In genomic region chr16:57462978-57463362, GRCh38 we compare ENCODE assay signal across 8 cellular contexts. TPM values are rescaled to one million over a fixed set of nuclear protein-coding genes. Genes with fewer than 3 reads are reported as not detected.
DNase-seq lines count a peak whose midpoint lies in the region; ATAC-seq and TF ChIP-seq lines count a peak whose summit lies in the region.

No MANE protein-coding gene starts in this region.

- H3K36me3 ChIP-seq in mucosa of descending colon (ENCODE audit: low read depth): no peaks in the 10 kb centered on the region

- ATAC-seq in mucosa of descending colon: peak; percentile 64
- ATAC-seq in GM19324 (IDR thresholded peaks at IDR 0.05; ENCODE audit: low FRiP score, unreplicated experiment): no peak

- H3K9me3 ChIP-seq in mucosa of descending colon: no peaks in the 10 kb centered on the region

- H3K4me1 Mint-ChIP-seq in chondrocyte (ENCODE audit: low read depth): peaks cover 25% of the 10 kb centered on the region

- peaks cover 18% of the 10 kb centered on the region for H3K36me3 Mint-ChIP-seq in chondrocyte (ENCODE audit: low read depth)

- peak overlapping the region; percentile 88 for H3K4me3 ChIP-seq in Jurkat, Clone E6-1 (ENCODE audit: low read length)
- peak overlapping the region; percentile 91 for H3K4me3 ChIP-seq in mucosa of descending colon

- peak overlapping the region; percentile 99 for H3K27ac Mint-ChIP-seq in chondrocyte (ENCODE audit: unreplicated experiment)

- intact Hi-C loops in mucosa of descending colon (cut with DNase I, micrococcal nuclease): no loop called here

- peak overlapping the region; percentile 100 for H3K4me3 Mint-ChIP-seq in chondrocyte (ENCODE audit: unreplicated experiment)

- TF ChIP-seq CTCF in chondrocyte (IDR thresholded peaks at IDR 0.05): no peak
- no peak for TF ChIP-seq CTCF in mucosa of descending colon (IDR thresholded peaks at IDR 0.05)

- DNase-seq in ELR (ENCODE audit: low read depth) (peak; percentile 37), chondrocyte (ENCODE audit: low spot score) (no peak), mucosa of descending colon (no peak), superior temporal gyrus (ENCODE audit: extremely low spot score) (no peak), NCI-H345 (lab: John Stamatoyannopoulos, UW) (no peak)
- DNase-seq in Jurkat, Clone E6-1 (ENCODE audit: low read depth, low spot score): no peak
- no peak for DNase-seq in stimulated activated CD8-positive, alpha-beta memory T cell treated with anti-CD3 and anti-CD28 coated beads, Interleukin-4, amount 100 ng/mL, for 48 hours

- H3K9me3 Mint-ChIP-seq in chondrocyte (ENCODE audit: low read depth): no peaks in the 10 kb centered on the region

- peaks cover 12% of the 10 kb centered on the region for H3K4me1 ChIP-seq in mucosa of descending colon (ENCODE audit: low read depth)

- no peaks in the 10 kb centered on the region for H3K27me3 Mint-ChIP-seq in chondrocyte (ENCODE audit: low read depth)

RNA-seq across cellular contexts. Expression of gene POLR2C, which starts 0.5 kb away (rescaled TPM):
- polyA plus RNA-seq in Jurkat, Clone E6-1 (2012; ENCODE audit: insufficient read depth, insufficient read length): 115 TPM
- 38.6 to 53.0 TPM (median 44.8 TPM) in 3 replicates for total RNA-seq in chondrocyte
- 10 to 100 TPM; 50.0 to 51.3 (median 51.0) TPM for total RNA-seq in mucosa of descending colon

RNA-seq across cellular contexts. Expression of gene COQ9, which starts 15.7 kb away (rescaled TPM):
- 65.7 TPM for polyA plus RNA-seq in Jurkat, Clone E6-1 (2012; ENCODE audit: insufficient read depth, insufficient read length)
- 30.9 to 40.8 TPM (median 31.6 TPM) in 3 replicates for total RNA-seq in chondrocyte
- 100 to 1,000 TPM in 2 of 3 donors, 10 to 100 TPM in 1; 98.0 to 147 (median 109) TPM for total RNA-seq in mucosa of descending colon

RNA-seq across cellular contexts. Expression of gene CIAPIN1, which starts 15.8 kb away (rescaled TPM):
- polyA plus RNA-seq in Jurkat, Clone E6-1 (2012; ENCODE audit: insufficient read depth, insufficient read length): 95.5 TPM
- total RNA-seq in chondrocyte: 43.3 to 48.9 TPM (median 46.8 TPM) in 3 replicates
- total RNA-seq in mucosa of descending colon: 10 to 100 TPM; 43.2 to 63.7 (median 53.8) TPM

RNA-seq across cellular contexts. Expression of gene DOK4, which starts 23.3 kb away (rescaled TPM):
- 3.6 TPM for polyA plus RNA-seq in Jurkat, Clone E6-1 (2012; ENCODE audit: insufficient read depth, insufficient read length)
- 23.7 to 28.5 TPM (median 26.4 TPM) in 3 replicates for total RNA-seq in chondrocyte
- total RNA-seq in mucosa of descending colon: 100 to 1,000 TPM in 2 of 3 donors, 10 to 100 TPM in 1; 68.4 to 143 (median 101) TPM

RNA-seq across cellular contexts. Expression of gene CCL17, which starts 58.4 kb away (rescaled TPM):
- not detected for polyA plus RNA-seq in Jurkat, Clone E6-1 (2012; ENCODE audit: insufficient read depth, insufficient read length)
- total RNA-seq in chondrocyte (not detected in 3 replicates), mucosa of descending colon (not detected)
